Comparison of ENCODE assay signal across 8 cellular contexts in the genomic region with DNA sequence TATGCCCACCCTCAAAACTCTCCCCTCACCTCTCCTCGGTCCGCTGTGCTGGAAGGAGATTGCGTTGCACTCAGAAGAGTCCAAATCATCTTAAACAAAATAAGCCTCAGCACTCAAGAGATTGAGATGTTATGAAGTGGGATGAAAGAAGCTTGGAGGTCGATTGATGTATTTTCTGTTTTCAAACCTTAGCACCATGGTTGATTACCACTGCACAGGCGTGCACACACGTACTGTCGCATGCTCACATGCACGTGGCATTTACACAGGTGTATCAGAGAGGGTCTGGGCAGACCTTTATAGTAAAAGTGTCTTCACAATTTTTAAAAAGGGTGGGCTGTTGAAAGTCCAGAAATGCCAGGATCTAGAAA. TPM values are rescaled to one million over a fixed set of nuclear protein-coding genes. Genes with fewer than 3 reads are reported as not detected.
DNase-seq lines count a peak whose midpoint lies in the region; ATAC-seq and TF ChIP-seq lines count a peak whose summit lies in the region.

No MANE protein-coding gene starts in this region.

- H3K4me3 ChIP-seq in AG10803 (ENCODE audit: low read length) (peak overlapping the region; percentile 82), HUES48 (ENCODE audit: low read depth, low read length) (peak overlapping the region; percentile 99)

- H3K36me3 Mint-ChIP-seq in central memory CD8-positive, alpha-beta T cell (ENCODE audit: insufficient read depth) = peaks cover 20% of the 10 kb centered on the region
- peaks cover 0 to 8% of the 10 kb centered on the region in 2 donors for H3K36me3 Mint-ChIP-seq in naive B cell

- peak overlapping the region; percentile 95 for H3K27ac ChIP-seq in HUES48 (ENCODE audit: low read depth, low read length)

- H3K27me3 ChIP-seq in HUES48 (ENCODE audit: control insufficient read depth, insufficient read depth, low read length) = no peaks in the 10 kb centered on the region

- peak overlapping the region; percentile 92 for H3K9ac ChIP-seq in HUES48 (ENCODE audit: low read depth, low read length)

- H3K9me3 Mint-ChIP-seq in central memory CD8-positive, alpha-beta T cell = no peaks in the 10 kb centered on the region
- no peaks in the 10 kb centered on the region for H3K9me3 Mint-ChIP-seq in naive B cell

- peaks cover 17% of the 10 kb centered on the region for H3K4me1 Mint-ChIP-seq in central memory CD8-positive, alpha-beta T cell
- H3K4me1 Mint-ChIP-seq in naive B cell = peaks cover 15 to 19% (median 19%) of the 10 kb centered on the region in 3 donors

- no peak for DNase-seq in AG10803 (ENCODE audit: low read depth)
- DNase-seq in central memory CD8-positive, alpha-beta T cell (ENCODE audit: low spot score in 2 of 2) = no peak
- DNase-seq in naive B cell = no peak
- DNase-seq in activated effector memory CD4-positive, alpha-beta T cell treated with Interleukin-2 at 50 U/mL for 16 hours = no peak
- DNase-seq in NCI-H774 (lab: John Stamatoyannopoulos, UW) = no peak

- no peaks in the 10 kb centered on the region for H3K9me3 ChIP-seq in HUES48 (ENCODE audit: control insufficient read depth, insufficient read depth, low read length)

- H3K27ac Mint-ChIP-seq in central memory CD8-positive, alpha-beta T cell (ENCODE audit: low read depth) = peak overlapping the region; percentile 96
- peak overlapping the region; percentile 86 to 98 (median 98) for H3K27ac Mint-ChIP-seq in naive B cell

- H3K36me3 ChIP-seq in HUES48 (ENCODE audit: control insufficient read depth, insufficient read depth, low read length) = no peaks in the 10 kb centered on the region

- H3K4me1 ChIP-seq in HUES48 (ENCODE audit: control insufficient read depth, insufficient read depth, low read length) = peaks cover 23% of the 10 kb centered on the region

- no peaks in the 10 kb centered on the region for H3K27me3 Mint-ChIP-seq in central memory CD8-positive, alpha-beta T cell
- peaks cover 0 to 19% (median 11%) of the 10 kb centered on the region in 3 donors for H3K27me3 Mint-ChIP-seq in naive B cell

- TF ChIP-seq CTCF in AG10803 (conservative IDR thresholded peaks at IDR 0.05; ENCODE audit: low read length) = no peak

- peak overlapping the region; percentile 88 for H3K4me3 Mint-ChIP-seq in central memory CD8-positive, alpha-beta T cell
- peak overlapping the region; percentile 87 to 97 (median 92) for H3K4me3 Mint-ChIP-seq in naive B cell

- no peak for ATAC-seq in central memory CD8-positive, alpha-beta T cell (replicated peaks; ENCODE audit: extremely low read depth, poor library complexity, severe bottlenecking)
- ATAC-seq in naive B cell (ENCODE audit: low read depth in 2 of 2) (no peak), HG03460 (IDR thresholded peaks at IDR 0.05; ENCODE audit: unreplicated experiment) (no peak), GM19467 (IDR thresholded peaks at IDR 0.05; ENCODE audit: unreplicated experiment) (no peak)

RNA-seq across cellular contexts. Expression of gene AGPAT4, which starts 0.6 kb away (rescaled TPM):
- 1 to 10 TPM in 5 of 6 donors, under 1 TPM in 1; 0.04 to 3.2 (median 1.4) TPM for polyA plus RNA-seq in naive B cell (ENCODE audit: low read depth in 6 of 6)
